ENCODE assay signal across 4 cellular contexts in genomic region chr7:76503244-76503643, GRCh38. TPM values are rescaled to one million over a fixed set of nuclear protein-coding genes. Genes with fewer than 3 reads are reported as not detected.
"Had no signal": no experiment of that assay in that cellular context is flagged by ENCODE, and none has a peak within 500 bp of the region (broad histone marks: within the 10 kb centered on the region; RNA-seq: fewer than 3 reads in every experiment).

No MANE protein-coding gene starts in this region.

RNA-seq across cellular contexts. Expression of gene SPDYE16, which starts 39.9 kb away (rescaled TPM):
- total RNA-seq: activated B cell treated with CpG ODN at 0.5 μM for 24 hours; activated CD4-positive, alpha-beta T cell treated with anti-CD3 and anti-CD28 coated beads, Interleukin-2, amount 10 ng/mL, durations not matched to agents 24 days and 14 days; ascending aorta; bronchial epithelial cell had no signal
